12 cellular contexts compared by ENCODE assay signal in the genomic region with DNA sequence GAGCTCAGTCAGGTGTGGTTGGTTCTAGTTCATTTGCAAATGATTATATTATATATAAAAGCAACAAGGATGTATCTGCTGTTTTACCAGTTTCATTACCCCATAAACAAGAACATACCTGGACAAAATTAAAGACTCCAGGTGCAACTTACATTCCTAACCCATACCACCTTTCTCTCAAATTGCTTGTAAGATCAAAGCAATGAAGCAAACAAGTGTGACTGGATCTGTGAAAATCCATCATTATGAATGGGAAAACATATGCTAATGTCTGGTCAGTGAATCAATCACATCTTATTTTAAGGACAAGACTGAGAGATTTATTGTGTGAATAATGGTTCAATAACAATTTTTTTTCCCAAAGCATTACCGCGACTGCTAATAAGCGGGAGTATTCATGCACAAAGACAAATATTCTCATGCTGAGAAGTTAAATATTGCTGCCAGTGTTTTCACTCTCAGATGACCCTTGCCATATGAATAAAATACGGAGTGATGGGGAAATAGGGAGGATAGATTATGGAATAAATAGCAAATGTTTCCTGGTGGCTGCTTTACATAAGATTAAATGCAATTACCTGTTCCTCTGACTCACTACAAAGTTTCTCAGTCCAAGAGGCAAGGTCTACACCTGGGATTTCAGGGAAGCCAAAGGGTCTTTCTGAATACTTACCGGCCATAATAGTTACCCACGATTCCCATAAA.
"Had no signal": no experiment of that assay in that cellular context is flagged by ENCODE, and none has a peak within 500 bp of the region (broad histone marks: within the 10 kb centered on the region; RNA-seq: fewer than 3 reads in every experiment).

No MANE protein-coding gene starts in this region.

- ATAC-seq: activated CD4-positive, CD25-positive, alpha-beta regulatory T cell treated with anti-CD3 and anti-CD28 coated beads, Interleukin-2, amount 50 U/mL, for 24 hours; activated T-helper 17 cell treated with anti-CD3 and anti-CD28 coated beads, Interleukin-2, amount 50 U/mL, for 72 hours; right lobe of liver; stimulated activated naive CD8-positive, alpha-beta T cell treated with anti-CD3 and anti-CD28 coated beads, Interleukin-15, amount 100 ng/mL, for 72 hours had no signal

- H3K36me3 ChIP-seq: right lobe of liver, thoracic aorta had no signal

- H3K27me3 ChIP-seq: right lobe of liver had no signal

- H3K9me3 ChIP-seq: right lobe of liver, thoracic aorta had no signal

- H3K27ac ChIP-seq: right lobe of liver, thoracic aorta had no signal

- H3K4me1 Mint-ChIP-seq: nephron progenitor cell had no signal

- H3K27ac Mint-ChIP-seq: activated T-helper 17 cell treated with anti-CD3 and anti-CD28 coated beads, Interleukin-2, amount 50 U/mL, for 72 hours; nephron progenitor cell; progenitor cell of endocrine pancreas; stimulated activated naive CD8-positive, alpha-beta T cell treated with anti-CD3 and anti-CD28 coated beads, Interleukin-15, amount 100 ng/mL, for 72 hours had no signal

- H3K4me3 Mint-ChIP-seq: activated T-helper 17 cell treated with anti-CD3 and anti-CD28 coated beads, Interleukin-2, amount 50 U/mL, for 72 hours; nephron progenitor cell; stimulated activated naive CD8-positive, alpha-beta T cell treated with anti-CD3 and anti-CD28 coated beads, Interleukin-15, amount 100 ng/mL, for 72 hours had no signal

- H3K27me3 Mint-ChIP-seq: activated T-helper 17 cell treated with anti-CD3 and anti-CD28 coated beads, Interleukin-2, amount 50 U/mL, for 72 hours; progenitor cell of endocrine pancreas; stimulated activated naive CD8-positive, alpha-beta T cell treated with anti-CD3 and anti-CD28 coated beads, Interleukin-15, amount 100 ng/mL, for 72 hours had no signal

- H3K4me3 ChIP-seq: right lobe of liver, thoracic aorta had no signal

- H3K4me1 ChIP-seq: right lobe of liver had no signal

- H3K9me3 Mint-ChIP-seq: activated T-helper 17 cell treated with anti-CD3 and anti-CD28 coated beads, Interleukin-2, amount 50 U/mL, for 72 hours; nephron progenitor cell had no signal

- DNase-seq: activated naive CD4-positive, alpha-beta T cell treated with Interleukin-2 at 50 U/mL for 16 hours; hypothalamus; kidney glomerular epithelial cell; mesenchymal stem cell; nephron progenitor cell; right lobe of liver; stimulated activated CD4-positive, alpha-beta T cell treated with anti-CD3 and anti-CD28 coated beads, Interleukin-1b, Interleukin-23, amount 100 ng/mL, for 48 hours; stimulated activated naive CD8-positive, alpha-beta T cell treated with anti-CD3 and anti-CD28 coated beads, Interleukin-15, amount 100 ng/mL, for 72 hours had no signal
